Comparison of ENCODE assay signal across 19 cellular contexts in the genomic region with DNA sequence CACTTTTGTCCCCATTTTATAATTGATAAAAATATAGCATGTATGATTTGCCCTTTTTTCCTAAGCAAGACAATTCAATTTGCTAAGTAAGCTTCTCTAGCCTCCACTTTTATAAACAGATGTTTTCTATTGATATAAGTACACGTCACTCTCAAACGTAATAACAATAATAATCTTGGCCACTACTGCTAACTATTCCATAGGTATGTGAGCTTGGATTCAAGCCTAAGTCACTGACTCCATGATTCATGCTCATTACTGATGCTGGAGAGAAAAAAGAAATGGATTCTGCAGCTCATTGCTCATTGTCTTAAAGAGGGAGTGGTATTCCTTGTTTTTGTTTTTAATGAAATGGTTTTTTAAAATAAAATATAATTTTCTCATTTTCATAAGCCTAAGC.
DNase-seq lines count a peak whose midpoint lies in the region; ATAC-seq and TF ChIP-seq lines count a peak whose summit lies in the region.
"Had no signal": no experiment of that assay in that cellular context is flagged by ENCODE, and none has a peak within 500 bp of the region (broad histone marks: within the 10 kb centered on the region; RNA-seq: fewer than 3 reads in every experiment).

No MANE protein-coding gene starts in this region.

- WGBS in GM23248 (ENCODE audit: low coverage in 1 of 2, low lambda C conversion rate in 2 of 2, missing lambda C conversion rate in 2 of 2), 2 experiments: 0% methylated on average over 2 of the region's 2 CpGs

- no peaks in the 10 kb centered on the region for H3F3A ChIP-seq in GM23248 (ENCODE audit: insufficient read depth)

- H3K4me3 ChIP-seq in GM23248: no peak overlapping the region
- H3K4me3 ChIP-seq in astrocyte of the spinal cord (ENCODE audit: low read depth, low read length): no peak overlapping the region
- H3K4me3 ChIP-seq in foreskin fibroblast (ENCODE audit: low read depth in 1 of 2, low read length in 2 of 2): no peak overlapping the region
- H3K4me3 ChIP-seq: stomach, upper lobe of left lung had no signal

- peak; percentile 18 for DNase-seq in A172 (ENCODE audit: low spot score)
- peak; percentile 50 for DNase-seq in GM23248
- peak; percentile 46 for DNase-seq in astrocyte of the spinal cord (ENCODE audit: low read depth, low spot score)
- DNase-seq in foreskin fibroblast: peak; percentile 6 to 88
- DNase-seq in left ventricle myocardium superior: no peak
- no peak for DNase-seq in activated CD8-positive, alpha-beta memory T cell treated with anti-CD3 and anti-CD28 coated beads, Interleukin-2, amount 50 U/mL, for 48 hours
- DNase-seq in SKM-1 (lab: John Stamatoyannopoulos, UW; ENCODE audit: unreplicated experiment): no peak
- DNase-seq: activated CD4-positive, alpha-beta T cell treated with anti-CD3 and anti-CD28 coated beads for 36 hours; caudate nucleus; DMS153; hippocampal formation; NCI-H187; stimulated activated CD4-positive, alpha-beta T cell treated with anti-CD3 and anti-CD28 coated beads, Interleukin-2, amount 100 ng/mL, for 48 hours; stomach; SW 1271; upper lobe of left lung had no signal

- H4K20me1 ChIP-seq in GM23248 (ENCODE audit: insufficient read depth): no peaks in the 10 kb centered on the region

- no peak for ATAC-seq in GM21381 (IDR thresholded peaks at IDR 0.05; ENCODE audit: unreplicated experiment)
- no peak for ATAC-seq in left ventricle myocardium superior
- ATAC-seq: activated CD4-positive, alpha-beta T cell treated with anti-CD3 and anti-CD28 coated beads for 36 hours; esophagus mucosa had no signal

- no peaks in the 10 kb centered on the region for H3K27me3 ChIP-seq in GM23248 (replicated peaks; ENCODE audit: insufficient read depth)
- H3K27me3 ChIP-seq: stomach, upper lobe of left lung had no signal

- H3K36me3 ChIP-seq in GM23248 (ENCODE audit: low read depth): no peaks in the 10 kb centered on the region
- H3K36me3 ChIP-seq: stomach, upper lobe of left lung had no signal

- no peak overlapping the region for H2AFZ ChIP-seq in GM23248

- intact Hi-C loops in left ventricle myocardium superior (cut with micrococcal nuclease): no loop called here

- no peaks in the 10 kb centered on the region for H3K79me2 ChIP-seq in GM23248 (ENCODE audit: insufficient read depth)

- H3K27ac ChIP-seq in GM23248: no peak overlapping the region
- H3K27ac ChIP-seq: KMS-11, stomach, upper lobe of left lung had no signal

- H3K4me1 ChIP-seq in GM23248 (ENCODE audit: insufficient read depth): no peaks in the 10 kb centered on the region
- H3K4me1 ChIP-seq: stomach, upper lobe of left lung had no signal

- no peaks in the 10 kb centered on the region for H3K9me3 ChIP-seq in GM23248 (ENCODE audit: low read depth)
- H3K9me3 ChIP-seq: stomach, upper lobe of left lung had no signal

- TF ChIP-seq CTCF in astrocyte of the spinal cord (IDR thresholded peaks at IDR 0.05; ENCODE audit: low read depth, low read length) (no peak), foreskin fibroblast (IDR thresholded peaks at IDR 0.05; ENCODE audit: low read depth, low read length) (no peak)

- no peak overlapping the region for H3K4me2 ChIP-seq in GM23248 (ENCODE audit: unreplicated experiment)
- H3K4me2 ChIP-seq: KMS-11 had no signal

- no peaks in the 10 kb centered on the region for H3K9me2 ChIP-seq in GM23248 (ENCODE audit: insufficient read depth)

- no peak overlapping the region for H3K9ac ChIP-seq in GM23248
- H3K9ac ChIP-seq: KMS-11 had no signal

- in situ Hi-C loops in GM23248 (cut with MboI): no loop called here
- in situ Hi-C loops in astrocyte of the spinal cord (cut with HindIII; ENCODE audit: low sequenced_read_pairs): no loop called here

Comparison
In these comparisons a context has a peak if more than half of its experiments do, and no peak if none do; other contexts are left out.
1. DNase-seq: peak in A172 (single experiment), GM23248 (single experiment), astrocyte of the spinal cord (single experiment) and foreskin fibroblast (2 of 2); none in left ventricle myocardium superior (single experiment), activated CD8-positive, alpha-beta memory T cell treated with anti-CD3 and anti-CD28 coated beads, Interleukin-2, amount 50 U/mL, for 48 hours (single experiment) and SKM-1 (single experiment).